Comparison of ENCODE assay signal across 8 cellular contexts in the genomic region with DNA sequence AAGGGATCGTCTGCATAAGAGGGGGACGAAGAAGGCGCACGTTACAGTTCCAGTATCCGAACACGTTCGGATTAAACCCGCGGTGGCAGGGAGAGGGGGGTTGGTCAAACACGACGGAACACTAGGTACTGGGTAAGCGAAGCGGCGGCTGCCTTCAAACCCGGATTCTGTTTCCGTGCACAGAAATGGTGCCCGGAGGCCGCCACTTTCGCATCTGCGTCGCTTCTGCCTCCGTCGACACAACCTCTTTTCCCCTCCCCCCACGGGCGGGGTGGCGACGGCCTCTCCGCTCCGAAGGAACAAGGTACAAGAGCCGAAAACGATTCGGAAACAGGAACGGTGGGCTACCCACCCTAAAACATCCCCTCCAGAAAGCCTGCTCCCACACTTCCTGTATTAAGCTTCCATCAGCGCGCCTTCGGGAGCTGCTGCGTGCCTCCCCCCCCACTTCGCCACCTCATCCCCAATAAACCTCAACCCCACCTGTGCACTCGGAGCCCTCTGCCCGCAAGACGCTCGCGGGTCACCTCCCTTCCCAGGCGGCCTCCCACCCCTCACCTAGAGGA. TPM values are rescaled to one million over a fixed set of nuclear protein-coding genes. Genes with fewer than 3 reads are reported as not detected.
DNase-seq lines count a peak whose midpoint lies in the region; ATAC-seq and TF ChIP-seq lines count a peak whose summit lies in the region.

No MANE protein-coding gene starts in this region.

- DNase-seq in Calu3 (peak; percentile 62), HS-27A (ENCODE audit: low read depth) (peak; percentile 26), SHP77 (lab: John Stamatoyannopoulos, UW) (peak; percentile 40 to 41), globus pallidus (ENCODE audit: low spot score) (peak; percentile 47), occipital lobe (lab: John Stamatoyannopoulos, UW) (peak; percentile 45)
- DNase-seq in activated gamma-delta T cell treated with anti-CD3 and anti-CD28 coated beads, Interleukin-2, amount 50 U/mL, for 16 hours (ENCODE audit: low read depth): peak; percentile 60

- TF ChIP-seq CTCF in Calu3 (IDR thresholded peaks at IDR 0.05; ENCODE audit: unreplicated experiment): no peak

- intact Hi-C loops in Calu3 (cut with micrococcal nuclease; ENCODE audit: unreplicated experiment): loop anchor here (5.0 kb wide), 1 partner anchor 50 kb away; a partner anchor contains a TSS

- no peaks in the 10 kb centered on the region for H3K9me3 Mint-ChIP-seq in Calu3 (ENCODE audit: low read depth, unreplicated experiment)

- peaks cover 33% of the 10 kb centered on the region for H3K4me1 Mint-ChIP-seq in Calu3 (ENCODE audit: low read depth, unreplicated experiment)

- CTCF ChIA-PET in Calu3 (lab: Charles Lee): no interaction called here

- peak overlapping the region; percentile 99 for H3K4me3 Mint-ChIP-seq in Calu3 (ENCODE audit: low read depth, unreplicated experiment)

- peak; percentile 18 for ATAC-seq in GM19463 (IDR thresholded peaks at IDR 0.05; ENCODE audit: unreplicated experiment)

- H3K27me3 Mint-ChIP-seq in Calu3 (ENCODE audit: unreplicated experiment): no peaks in the 10 kb centered on the region

- peak overlapping the region; percentile 77 for H3K27ac ChIP-seq in temporal lobe (ENCODE audit: low read depth, low read length)

- no TSS peak for BruUV-seq in Calu3 (replicated peaks; lab: Mats Ljungman, UMichigan)

- peaks cover 32% of the 10 kb centered on the region for H3K36me3 Mint-ChIP-seq in Calu3 (ENCODE audit: insufficient read depth, unreplicated experiment)

- peak overlapping the region; percentile 97 for H3K27ac Mint-ChIP-seq in Calu3 (ENCODE audit: unreplicated experiment)

RNA-seq across cellular contexts. Expression of a gene that starts 0.7 kb away (rescaled TPM):
- total RNA-seq in Calu3 (2022): 122 and 128 TPM in 2 replicates
- 395 TPM for total RNA-seq in occipital lobe
- 277 TPM for total RNA-seq in temporal lobe

RNA-seq across cellular contexts. Expression of a gene that starts 42.2 kb away (rescaled TPM):
- total RNA-seq in Calu3 (2022) (2.2 and 2.7 TPM in 2 replicates), occipital lobe (59.4 TPM), temporal lobe (41.8 TPM)

RNA-seq across cellular contexts. Expression of a gene that starts 51.8 kb away (rescaled TPM):
- total RNA-seq in Calu3 (2022) (45.2 and 45.4 TPM in 2 replicates), occipital lobe (56.6 TPM), temporal lobe (36.4 TPM)

Comparison
In these comparisons a context has a peak if more than half of its experiments do, and no peak if none do; other contexts are left out.
1. Peak in every context shown above with its lines: DNase-seq, ATAC-seq and H3K27ac ChIP-seq.
2. RNA of a gene that starts 42.2 kb away (total RNA-seq): 59.4 TPM in occipital lobe (single experiment) and 41.8 TPM in temporal lobe (single experiment); 2.2 to 2.7 TPM in Calu3; every median in the first group is over 10 times any median in the second.